ENCODE assay signal across 15 cellular contexts in the genomic region with DNA sequence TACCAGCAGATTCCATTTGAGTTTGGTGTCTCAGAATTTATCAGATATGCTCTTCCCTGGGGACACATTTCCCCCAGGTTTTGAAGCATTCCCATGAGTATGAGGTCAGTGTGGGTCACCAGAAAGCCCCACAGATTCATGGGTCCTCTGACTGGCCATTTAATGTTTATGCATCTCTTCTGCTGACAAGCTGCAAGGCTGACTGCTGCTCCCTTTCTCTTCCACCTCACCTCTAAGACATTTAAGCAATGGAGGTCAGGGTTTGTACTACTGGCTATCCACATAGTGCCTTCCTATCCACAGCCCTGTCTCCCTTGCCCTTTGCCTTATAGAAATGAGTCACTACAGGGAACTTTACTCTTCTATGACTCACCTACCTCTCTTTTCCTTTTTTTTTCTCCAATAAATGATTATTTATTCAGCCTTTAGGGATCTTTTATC.
DNase-seq lines count a peak whose midpoint lies in the region; ATAC-seq and TF ChIP-seq lines count a peak whose summit lies in the region.
"Had no signal": no experiment of that assay in that cellular context is flagged by ENCODE, and none has a peak within 500 bp of the region (broad histone marks: within the 10 kb centered on the region; RNA-seq: fewer than 3 reads in every experiment).

No MANE protein-coding gene starts in this region.

- H3K9me3 ChIP-seq in HUES48 (ENCODE audit: control insufficient read depth, insufficient read depth, low read length) (no peaks in the 10 kb centered on the region), mammary epithelial cell (replicated peaks; ENCODE audit: insufficient read depth, low read length) (no peaks in the 10 kb centered on the region)

- H3K4me1 ChIP-seq in HUES48 (ENCODE audit: control insufficient read depth, insufficient read depth, low read length): peaks cover 4% of the 10 kb centered on the region; the same call in 1 of the 2 replicates
- peaks cover 58% of the 10 kb centered on the region for H3K4me1 ChIP-seq in mammary epithelial cell (ENCODE audit: insufficient read depth, low read length)
- H3K4me1 ChIP-seq: transverse colon had no signal

- no peaks in the 10 kb centered on the region for H3K79me2 ChIP-seq in mammary epithelial cell (ENCODE audit: insufficient read depth, low read length)

- H2AFZ ChIP-seq in mammary epithelial cell (ENCODE audit: low read depth, low read length): peak overlapping the region; percentile 6

- in situ Hi-C loops in mammary epithelial cell (cut with MboI; ENCODE audit: low sequenced_read_pairs in 2 of 2): no loop called here

- H4K20me1 ChIP-seq in mammary epithelial cell (ENCODE audit: insufficient read depth, low read length): no peaks in the 10 kb centered on the region

- BruUV-seq in mammary epithelial cell (replicated peaks; lab: Mats Ljungman, UMichigan): no TSS peak

- H3K4me2 ChIP-seq in mammary epithelial cell (ENCODE audit: insufficient read depth, low read depth, low read length): peak overlapping the region; percentile 2

- H3K4me3 ChIP-seq in AG10803 (ENCODE audit: low read length) (no peak overlapping the region), HUES48 (ENCODE audit: low read depth, low read length) (no peak overlapping the region), mammary epithelial cell (replicated peaks in 1 of 3; ENCODE audit: insufficient read depth in 1 of 3, low read depth in 2 of 3, low read length in 3 of 3) (no peak overlapping the region)
- H3K4me3 ChIP-seq: transverse colon had no signal

- DNase-seq in AG10803 (ENCODE audit: low read depth) (peak; percentile 82), mammary epithelial cell (peak; percentile 69), left colon (no peak), NOMO-1 treated with dmso at 0.1 percent for 144 hours (lab: John Stamatoyannopoulos, UW; ENCODE audit: unreplicated experiment) (no peak), NAMALWA (ENCODE audit: low spot score) (no peak), NCI-H2227 treated with DMSO at 0.1 percent for 48 hours (lab: John Stamatoyannopoulos, UW) (no peak), T-helper 1 cell (no peak)
- DNase-seq: CD4-positive, alpha-beta T cell; effector memory CD4-positive, alpha-beta T cell; naive thymus-derived CD8-positive, alpha-beta T cell; NCI-H187; T-helper 9 cell; transverse colon had no signal

- intact Hi-C loops in mammary epithelial cell (cut with micrococcal nuclease): loop anchor here (5.0 kb wide), 1 partner anchor 67 kb away; no protein-coding TSS in a partner anchor
- intact Hi-C loops in left colon (cut with DNase I, micrococcal nuclease): no loop called here

- H3K36me3 ChIP-seq in HUES48 (ENCODE audit: control insufficient read depth, insufficient read depth, low read length) (no peaks in the 10 kb centered on the region), mammary epithelial cell (ENCODE audit: insufficient read depth, low read length) (no peaks in the 10 kb centered on the region)
- H3K36me3 ChIP-seq: transverse colon had no signal

- no peak overlapping the region for H3K9ac ChIP-seq in HUES48 (ENCODE audit: low read depth, low read length)
- H3K9ac ChIP-seq in mammary epithelial cell (ENCODE audit: insufficient read depth, low read length): no peak overlapping the region

- CTCF ChIA-PET in mammary epithelial cell (lab: Charles Lee; ENCODE audit: low non-redundant PET): no interaction called here

- dilution Hi-C loops in mammary epithelial cell (cut with HindIII; ENCODE audit: low sequenced_read_pairs): no loop called here

- TF ChIP-seq CTCF in AG10803 (conservative IDR thresholded peaks at IDR 0.05; ENCODE audit: low read length) (no peak), mammary epithelial cell (conservative IDR thresholded peaks at IDR 0.05 in 1 of 2, IDR thresholded peaks at IDR 0.05 in 1 of 2; ENCODE audit: extremely low read depth in 1 of 2, insufficient read depth in 1 of 2, low read depth in 1 of 2, low read length in 2 of 2) (no peak)

- H3K27ac ChIP-seq in HUES48 (ENCODE audit: low read depth, low read length) (peak overlapping the region; percentile 13), mammary epithelial cell (ENCODE audit: insufficient read depth, low read depth, low read length) (peak overlapping the region; percentile 42)
- H3K27ac ChIP-seq: transverse colon had no signal

- H3K27me3 ChIP-seq in HUES48 (ENCODE audit: control insufficient read depth, insufficient read depth, low read length) (no peaks in the 10 kb centered on the region), mammary epithelial cell (ENCODE audit: insufficient read depth, low read length) (no peaks in the 10 kb centered on the region)
- H3K27me3 ChIP-seq: transverse colon had no signal

- ATAC-seq in left colon: peak; percentile 100
- ATAC-seq: naive thymus-derived CD8-positive, alpha-beta T cell; sciatic nerve had no signal

Comparison
In these comparisons a context has a peak if more than half of its experiments do, and no peak if none do; other contexts are left out.
1. DNase-seq: peak in AG10803 (single experiment) and mammary epithelial cell (single experiment); none in left colon (0 of 2), NOMO-1 treated with dmso at 0.1 percent for 144 hours (single experiment), NAMALWA (single experiment), NCI-H2227 treated with DMSO at 0.1 percent for 48 hours (single experiment) and T-helper 1 cell (0 of 5).